Comparison of ENCODE assay signal across 8 cellular contexts in the genomic region with DNA sequence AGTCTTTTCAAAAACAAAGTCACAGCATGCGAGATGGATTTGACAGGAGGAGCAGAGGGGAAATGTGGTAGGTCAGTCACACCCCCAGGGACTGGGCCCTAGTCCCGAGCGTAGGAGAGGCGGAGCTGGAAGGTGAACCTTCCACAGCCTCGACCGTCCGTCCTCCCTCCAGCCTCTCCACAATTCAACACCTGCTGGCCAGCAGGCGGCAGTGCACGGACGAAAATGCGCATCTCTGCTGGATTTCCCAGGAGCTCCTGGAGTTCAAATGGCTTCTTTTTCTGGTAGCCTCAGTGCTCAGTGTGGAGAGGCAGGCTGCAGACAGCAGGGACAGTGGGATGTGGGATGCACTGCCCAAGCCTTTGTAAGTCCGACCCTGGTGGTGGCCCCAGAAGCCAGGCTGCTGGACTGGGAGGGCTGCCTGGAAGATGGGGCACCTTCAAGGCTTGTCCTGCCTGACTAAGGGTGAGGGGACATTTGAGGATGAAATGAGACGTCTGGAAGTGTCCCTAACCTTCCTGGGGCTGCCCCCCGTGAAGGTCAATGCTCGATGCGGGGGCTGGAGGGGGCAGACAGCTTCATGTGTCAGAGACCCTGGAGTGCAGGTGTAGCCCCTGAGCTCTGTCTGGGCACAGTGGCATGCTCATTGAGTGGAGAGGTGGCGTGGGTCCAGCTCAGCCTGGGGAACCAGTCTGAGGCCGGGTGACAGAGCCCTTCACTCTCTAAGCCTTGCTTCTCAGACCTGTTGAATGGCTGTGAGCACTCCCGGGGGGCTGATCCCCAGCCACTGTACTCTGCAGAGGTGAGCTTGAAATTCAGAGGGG.
A peak's percentile ranks its signal among the peaks of the same experiment; 100 is the strongest.
DNase-seq lines count a peak whose midpoint lies in the region; ATAC-seq and TF ChIP-seq lines count a peak whose summit lies in the region.

No MANE protein-coding gene starts in this region.

- H3K4me2 ChIP-seq in PC-3 (ENCODE audit: low read length), result peak overlapping the region; percentile 42

- CTCF ChIA-PET in PC-3 (lab: Charles Lee), result interaction anchor here (0.5 to 2.2 kb wide), 6 partner anchors 10 to 783 kb away, joined by 3 to 29 read pairs (median 4); no protein-coding TSS in a partner anchor

- peak overlapping the region; percentile 65 for H2AFZ ChIP-seq in PC-3 (ENCODE audit: low read length)

- BruUV-seq in PC-3 (replicated peaks; lab: Mats Ljungman, UMichigan), result no TSS peak

- peaks cover 6% of the 10 kb centered on the region; the same call in 1 of the 2 replicates for H3K4me1 ChIP-seq in PC-3 (ENCODE audit: insufficient read depth, low read length)

- H3K4me3 ChIP-seq in PC-3 (ENCODE audit: low read length), result no peak overlapping the region

- TF ChIP-seq CTCF in 22Rv1 (IDR thresholded peaks at IDR 0.05), result peak; percentile 75
- TF ChIP-seq CTCF in PC-3 (conservative IDR thresholded peaks at IDR 0.05; ENCODE audit: low read depth, low read length), result peak; percentile 89

- peaks cover 2% of the 10 kb centered on the region; the same call in 1 of the 2 replicates for H3K27me3 ChIP-seq in PC-3 (ENCODE audit: low read length)

- H3K9ac ChIP-seq in PC-3 (ENCODE audit: low read length), result no peak overlapping the region

- no peaks in the 10 kb centered on the region for H3K9me2 ChIP-seq in PC-3 (replicated peaks; ENCODE audit: low read length)

- no peaks in the 10 kb centered on the region for H3K36me3 ChIP-seq in PC-3 (ENCODE audit: low read depth, low read length)

- H3K9me3 ChIP-seq in PC-3 (ENCODE audit: low read length), result no peaks in the 10 kb centered on the region

- ATAC-seq in PC-3, result peak; percentile 84

- H3K27ac ChIP-seq in 22Rv1, result no peak overlapping the region
- no peak overlapping the region for H3K27ac ChIP-seq in PC-3 (ENCODE audit: low read length)

- intact Hi-C loops in PC-3 (cut with micrococcal nuclease), result loop anchor here (1.0 kb wide), 1 partner anchor 261 kb away; no protein-coding TSS in a partner anchor

- no peaks in the 10 kb centered on the region for H4K20me1 ChIP-seq in PC-3 (ENCODE audit: low read length)

- peak; percentile 88 for DNase-seq in ELF-1 (ENCODE audit: low read depth, low spot score)
- peak; percentile 54 for DNase-seq in HT-29 (ENCODE audit: low spot score)
- peak; percentile 85 for DNase-seq in PC-3
- DNase-seq in ecto neural progenitor cell (ENCODE audit: low spot score), result peak; percentile 81
- DNase-seq in mucosa of gallbladder (ENCODE audit: low spot score), result peak; percentile 72
- DNase-seq in stimulated activated naive CD4-positive, alpha-beta T cell treated with Interleukin-2 at 50 U/mL for 16 hours (lab: John Stamatoyannopoulos, UW), result no peak
- DNase-seq in activated CD4-positive, CD25-positive, alpha-beta regulatory T cell (lab: John Stamatoyannopoulos, UW), result no peak

- no peaks in the 10 kb centered on the region for H3K79me2 ChIP-seq in PC-3 (ENCODE audit: low read length)

- POLR2A ChIA-PET in PC-3 (lab: Charles Lee; ENCODE audit: unreplicated experiment), result interaction anchor here (0.7 kb wide), 1 partner anchor 260 kb away, joined by 7 read pairs; no protein-coding TSS in a partner anchor

- no peaks in the 10 kb centered on the region for H3F3A ChIP-seq in PC-3 (ENCODE audit: low read length, unreplicated experiment)

Comparison
In these comparisons a context has a peak if more than half of its experiments do, and no peak if none do; other contexts are left out.
1. DNase-seq: peak in ELF-1 (single experiment), HT-29 (single experiment), PC-3 (single experiment), ecto neural progenitor cell (single experiment) and mucosa of gallbladder (single experiment); none in stimulated activated naive CD4-positive, alpha-beta T cell treated with Interleukin-2 at 50 U/mL for 16 hours (single experiment) and activated CD4-positive, CD25-positive, alpha-beta regulatory T cell (0 of 4).